ENCODE assay signal across 1 cellular context in genomic region chr15:77329202-77329601, GRCh38.
TF ChIP-seq lines count a peak whose summit lies in the region.

No MANE protein-coding gene starts in this region.

TF ChIP-seq in A549, 52 proteins besides CTCF, POLR2A, EP300 and RAD21 (continued from another document):
- TF ChIP-seq EHF (CRISPR knock-in tag; IDR thresholded peaks at IDR 0.05) (no peak), TP53 (CRISPR knock-in tag; IDR thresholded peaks at IDR 0.05) (no peak), USF2 (IDR thresholded peaks at IDR 0.05) (no peak), PHF8 (IDR thresholded peaks at IDR 0.05; ENCODE audit: borderline replicate concordance, low read depth) (no peak), HOXA7 (CRISPR knock-in tag; IDR thresholded peaks at IDR 0.05) (no peak), KDM5A (IDR thresholded peaks at IDR 0.05) (no peak), FOSB (CRISPR knock-in tag; IDR thresholded peaks at IDR 0.05) (no peak), POLR2AphosphoS2 (conservative IDR thresholded peaks at IDR 0.05; ENCODE audit: low read length) (no peak), FOSL2 (IDR thresholded peaks at IDR 0.05) (no peak), FOSL2 (CRISPR knock-in tag; IDR thresholded peaks at IDR 0.05) (no peak)
- TF ChIP-seq, protein P1, sequence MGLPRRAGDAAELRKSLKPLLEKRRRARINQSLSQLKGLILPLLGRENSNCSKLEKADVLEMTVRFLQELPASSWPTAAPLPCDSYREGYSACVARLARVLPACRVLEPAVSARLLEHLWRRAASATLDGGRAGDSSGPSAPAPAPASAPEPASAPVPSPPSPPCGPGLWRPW (IDR thresholded peaks at IDR 0.05), result no peak
